ENCODE assay signal across 9 cellular contexts in genomic region chr19:43675269-43675879, GRCh38. TPM values are rescaled to one million over a fixed set of nuclear protein-coding genes. Genes with fewer than 3 reads are reported as not detected.
DNase-seq lines count a peak whose midpoint lies in the region; ATAC-seq, FAIRE-seq and TF ChIP-seq lines count a peak whose summit lies in the region.
"Had no signal": no experiment of that assay in that cellular context is flagged by ENCODE, and none has a peak within 500 bp of the region (broad histone marks: within the 10 kb centered on the region; RNA-seq: fewer than 3 reads in every experiment).

No MANE protein-coding gene starts in this region.

- SMC1A ChIA-PET in GM12878 (lab: Charles Lee; ENCODE audit: uncharacterized antibody, unreplicated experiment) = interaction anchor here (0.9 kb wide), 1 partner anchor 10 kb away, joined by 3 read pairs; no protein-coding TSS in a partner anchor

- no peak for TF ChIP-seq RAD21 in GM12878 (IDR thresholded peaks at IDR 0.05; ENCODE audit: insufficient read depth, low read depth, low read length)

- no peak for TF ChIP-seq EP300 in GM12878 (IDR thresholded peaks at IDR 0.05; ENCODE audit: borderline replicate concordance in 1 of 2, control insufficient read depth in 1 of 2, low read depth in 2 of 2, low read length in 2 of 2)

- 0 out of 2 replicates have a peak, but pooled peaks have one; percentile 34 for TF ChIP-seq POLR2A in GM12878 (IDR thresholded peaks at IDR 0.05; ENCODE audit: low read depth, low read length)

- H4K20me1 ChIP-seq in GM12878 (ENCODE audit: control insufficient read depth, insufficient read depth) = no peaks in the 10 kb centered on the region

- peak overlapping the region; percentile 91 for H2AFZ ChIP-seq in GM12878 (ENCODE audit: control insufficient read depth, low read depth, low read length)

- no peak overlapping the region for H3K4me3 Mint-ChIP-seq in endothelial cell (ENCODE audit: unreplicated experiment)

- H3K27ac ChIP-seq in GM12878 (ENCODE audit: control insufficient read depth, insufficient read depth) (peak overlapping the region; percentile 73), neutrophil (peak overlapping the region; percentile 99), right atrium auricular region (no peak overlapping the region)

- peaks cover 2% of the 10 kb centered on the region for H3K36me3 Mint-ChIP-seq in endothelial cell (ENCODE audit: low read depth, unreplicated experiment)

- peaks cover 6% of the 10 kb centered on the region for H3K27me3 Mint-ChIP-seq in endothelial cell (ENCODE audit: unreplicated experiment)

- peak overlapping the region; percentile 83 for H3K4me2 ChIP-seq in GM12878 (ENCODE audit: control insufficient read depth, insufficient read depth)

- no TSS peak for BruUV-seq in GM12878 (replicated peaks; lab: Mats Ljungman, UMichigan)

- peak; percentile 45 for DNase-seq in GM10266 (ENCODE audit: extremely low spot score)
- peak; percentile 85 for DNase-seq in HT1080 (ENCODE audit: low read depth)
- DNase-seq in GM12878 (ENCODE audit: low read depth, low spot score) = peak; percentile 34
- no peak for DNase-seq in endothelial cell (ENCODE audit: low spot score)
- DNase-seq in cortex of kidney (lab: John Stamatoyannopoulos, UW) = no peak
- DNase-seq in right atrium auricular region (ENCODE audit: low spot score) = no peak

- intact Hi-C loops in GM12878 (cut with micrococcal nuclease; ENCODE audit: unreplicated experiment) = no loop called here

- no peak for FAIRE-seq in GM12878 (lab: Jason Lieb, UNC)

- peak overlapping the region; percentile 62 for H3K9ac ChIP-seq in GM12878 (ENCODE audit: control insufficient read depth, insufficient read depth, low read length)

- H3K9me3 Mint-ChIP-seq in endothelial cell (ENCODE audit: unreplicated experiment) = no peaks in the 10 kb centered on the region

- POLR2A ChIA-PET in GM12878 (lab: Charles Lee) = interaction anchor here (1.0 to 1.1 kb wide), 2 partner anchors 9 to 80 kb away, joined by 5 to 6 read pairs; partner anchors contain the start of gene SMG9

- peak; percentile 85 for ATAC-seq in GM12878
- no peak for ATAC-seq in GM18858 (IDR thresholded peaks at IDR 0.05; ENCODE audit: unreplicated experiment)

- WGBS in GM12878 (ENCODE audit: insufficient coverage, insufficient replicate concordance, low lambda C conversion rate, missing lambda C conversion rate) = 27% methylated on average over 8 of the region's 8 CpGs

- no peaks in the 10 kb centered on the region for H3K79me2 ChIP-seq in GM12878 (ENCODE audit: control insufficient read depth, insufficient read depth, low read length)

- no peaks in the 10 kb centered on the region for H3K36me3 ChIP-seq in GM12878 (ENCODE audit: control insufficient read depth in 2 of 2, insufficient read depth in 2 of 2, low read length in 1 of 2)
- H3K36me3 ChIP-seq in neutrophil = no peaks in the 10 kb centered on the region
- H3K36me3 ChIP-seq in right atrium auricular region = no peaks in the 10 kb centered on the region

- H3K27me3 ChIP-seq in GM12878 (replicated peaks in 1 of 2; ENCODE audit: control insufficient read depth in 2 of 2, insufficient read depth in 2 of 2, low read length in 1 of 2) = no peaks in the 10 kb centered on the region
- H3K27me3 ChIP-seq in neutrophil = no peaks in the 10 kb centered on the region
- no peaks in the 10 kb centered on the region for H3K27me3 ChIP-seq in right atrium auricular region

- in situ Hi-C loops in GM12878 (cut with MboI) = no loop called here

- peaks cover 15% of the 10 kb centered on the region for H3K4me1 ChIP-seq in GM12878 (ENCODE audit: control insufficient read depth, insufficient read depth, low read length)
- peaks cover 63% of the 10 kb centered on the region in 2 experiments for H3K4me1 ChIP-seq in neutrophil (ENCODE audit: control insufficient read depth in 1 of 2, insufficient read depth in 1 of 2, low read depth in 1 of 2, low read length in 1 of 2)
- H3K4me1 ChIP-seq in right atrium auricular region = peaks cover 0 to 2% of the 10 kb centered on the region in 2 donors

- no peak overlapping the region for H3K27ac Mint-ChIP-seq in endothelial cell (ENCODE audit: unreplicated experiment)

- peaks cover 14% of the 10 kb centered on the region for H3K4me1 Mint-ChIP-seq in endothelial cell (ENCODE audit: unreplicated experiment)

- RAD21 ChIA-PET in GM12878 (lab: Charles Lee; ENCODE audit: unreplicated experiment) = interaction anchor here (0.7 kb wide), 1 partner anchor 79 kb away, joined by 3 read pairs; the partner anchor contains the start of gene SMG9

- H3K4me3 ChIP-seq in GM12878 (peak overlapping the region; percentile 54; the same call in 1 of the 2 replicates), neutrophil (ENCODE audit: low read depth in 1 of 2, low read length in 1 of 2) (peak overlapping the region; percentile 46 to 48), right atrium auricular region (no peak overlapping the region)

- CTCF ChIA-PET in GM12878 (lab: Yijun Ruan, JAX) = interaction anchor here (1.2 kb wide), 1 partner anchor 135 kb away, joined by 3 read pairs; no protein-coding TSS in a partner anchor

- H3K9me3 ChIP-seq in GM12878 (replicated peaks; ENCODE audit: control insufficient read depth, insufficient read depth, low read length) = no peaks in the 10 kb centered on the region
- no peaks in the 10 kb centered on the region for H3K9me3 ChIP-seq in neutrophil
- H3K9me3 ChIP-seq in right atrium auricular region = no peaks in the 10 kb centered on the region

- TF ChIP-seq CTCF in GM10266 (IDR thresholded peaks at IDR 0.05; ENCODE audit: control insufficient read depth, insufficient read depth, low read depth, missing control alignments) = no peak
- TF ChIP-seq CTCF in GM12878 (IDR thresholded peaks at IDR 0.05 in 2 of 3, conservative IDR thresholded peaks at IDR 0.05 in 1 of 3; ENCODE audit: control insufficient read depth in 2 of 3, extremely low read depth in 1 of 3, insufficient read depth in 1 of 3, low read depth in 3 of 3, low read length in 3 of 3) = no peak
- TF ChIP-seq CTCF in neutrophil (IDR thresholded peaks at IDR 0.05) = no peak
- no peak for TF ChIP-seq CTCF in endothelial cell (IDR thresholded peaks at IDR 0.05; ENCODE audit: unreplicated experiment)
- no peak for TF ChIP-seq CTCF in right atrium auricular region (IDR thresholded peaks at IDR 0.05)

RNA-seq across cellular contexts. Expression of gene PLAUR, which starts 5.4 kb away (rescaled TPM):
- 217 and 240 TPM in 2 replicates for total RNA-seq in HT1080 (2014; rRNA removed; shearing (Covaris generic))
- polyA plus RNA-seq in HT1080 (2015; cell fraction: cytosol; rRNA removed) = 349 and 370 TPM in 2 replicates
- 300 and 330 TPM in 2 replicates for polyA plus RNA-seq in HT1080 (2015; cell fraction: nucleus; rRNA removed)
- 14.1 and 16.0 TPM in 2 replicates for total RNA-seq in GM12878 (2013; cell fraction: nucleolus; rRNA removed)
- total RNA-seq in GM12878 (2014; rRNA removed) = 19.3 and 21.6 TPM in 2 replicates
- 9.4 and 10.5 TPM in 2 replicates for total RNA-seq in GM12878 (2014; rRNA removed; fragmentation: Illumina TruSeq; extraction: Trizol)
- 10.6 and 15.3 TPM in 2 replicates for total RNA-seq in GM12878 (2021)
- 2.4 TPM for polyA plus RNA-seq in GM12878 (2011; ENCODE audit: low read depth)
- polyA plus RNA-seq in GM12878 (2011; rRNA removed) = 3.3 and 7.4 TPM in 2 replicates
- 9.3 and 9.6 TPM in 2 replicates for polyA plus RNA-seq in GM12878 (2011; cell fraction: cytosol; rRNA removed)
- polyA plus RNA-seq in GM12878 (2011; cell fraction: nucleus; rRNA removed) = 12.1 and 12.8 TPM in 2 replicates
- 3.6 and 5.5 TPM in 2 replicates for polyA plus RNA-seq in GM12878 (2012)
- polyA plus RNA-seq in GM12878 (2014; fragmentation: Illumina TruSeq; extraction: Trizol) = 6.5 and 10.5 TPM in 2 replicates
- 1 to 10 TPM; 6.5 to 6.7 TPM for polyA plus RNA-seq in GM12878 (2014; fragmentation: Nextera tagmentation; extraction: Ambion mirVana)
- polyA plus RNA-seq in GM12878 (2014; rRNA removed) = 10.9 and 14.4 TPM in 2 replicates
- polyA plus RNA-seq in GM12878 (2016; fragmentation: Nextera tagmentation; extraction: Ambion mirVana) = 1 to 10 TPM; 8.8 to 10.0 TPM
- polyA minus RNA-seq in GM12878 (2011; rRNA and poly(A)+ RNA removed) = 9.3 and 13.3 TPM in 2 replicates
- polyA minus RNA-seq in GM12878 (2011; cell fraction: cytosol; rRNA and poly(A)+ RNA removed) = 3.9 and 4.0 TPM in 2 replicates
- polyA minus RNA-seq in GM12878 (2011; cell fraction: nucleus; rRNA and poly(A)+ RNA removed) = 3.3 and 8.8 TPM in 2 replicates
- total RNA-seq in endothelial cell (ENCODE audit: unreplicated experiment) = 16.3 TPM
- 10 to 100 TPM; 12.9 to 18.4 TPM for total RNA-seq in right atrium auricular region

RNA-seq across cellular contexts. Expression of gene CADM4, which starts 35.7 kb away (rescaled TPM):
- total RNA-seq in HT1080 (2014; rRNA removed; shearing (Covaris generic)) = 1.3 and 1.5 TPM in 2 replicates
- 1.0 and 1.6 TPM in 2 replicates for polyA plus RNA-seq in HT1080 (2015; cell fraction: cytosol; rRNA removed)
- 1.1 TPM in 2 replicates for polyA plus RNA-seq in HT1080 (2015; cell fraction: nucleus; rRNA removed)
- not detected in 2 replicates for total RNA-seq in GM12878 (2013; cell fraction: nucleolus; rRNA removed)
- 0.05 and 0.11 TPM in 2 replicates for total RNA-seq in GM12878 (2014; rRNA removed)
- 0.09 TPM in 1 of 2 replicates, not detected in the other for total RNA-seq in GM12878 (2014; rRNA removed; fragmentation: Illumina TruSeq; extraction: Trizol)
- total RNA-seq in GM12878 (2021) = 0.11 TPM in 1 of 2 replicates, not detected in the other
- not detected for polyA plus RNA-seq in GM12878 (2011; ENCODE audit: low read depth)
- polyA plus RNA-seq in GM12878 (2011; rRNA removed) = not detected in 2 replicates
- 0.07 TPM in 1 of 2 replicates, not detected in the other for polyA plus RNA-seq in GM12878 (2011; cell fraction: cytosol; rRNA removed)
- 0.06 TPM in 2 replicates for polyA plus RNA-seq in GM12878 (2011; cell fraction: nucleus; rRNA removed)
- 0.18 and 0.20 TPM in 2 replicates for polyA plus RNA-seq in GM12878 (2012)
- polyA plus RNA-seq in GM12878 (2014; fragmentation: Illumina TruSeq; extraction: Trizol) = 0.04 TPM in 1 of 2 replicates, not detected in the other
- not detected for polyA plus RNA-seq in GM12878 (2014; fragmentation: Nextera tagmentation; extraction: Ambion mirVana)
- polyA plus RNA-seq in GM12878 (2014; rRNA removed) = 0.06 TPM in 1 of 2 replicates, not detected in the other
- polyA plus RNA-seq in GM12878 (2016; fragmentation: Nextera tagmentation; extraction: Ambion mirVana) = under 1 TPM; 0.08 to 0.12 TPM
- polyA minus RNA-seq in GM12878 (2011; rRNA and poly(A)+ RNA removed) = 0.10 TPM in 1 of 2 replicates, not detected in the other
- polyA minus RNA-seq in GM12878 (2011; cell fraction: cytosol; rRNA and poly(A)+ RNA removed) = not detected in 2 replicates
- polyA minus RNA-seq in GM12878 (2011; cell fraction: nucleus; rRNA and poly(A)+ RNA removed) = not detected in 2 replicates
- total RNA-seq in endothelial cell (ENCODE audit: unreplicated experiment) = 21.1 TPM
- 1 to 10 TPM; 6.6 to 9.6 TPM for total RNA-seq in right atrium auricular region

RNA-seq across cellular contexts. Expression of gene IRGC, which starts 40.5 kb away (rescaled TPM):
- not detected in 2 replicates for total RNA-seq in HT1080 (2014; rRNA removed; shearing (Covaris generic))
- polyA plus RNA-seq in HT1080 (2015; cell fraction: cytosol; rRNA removed) = not detected in 2 replicates
- not detected in 2 replicates for polyA plus RNA-seq in HT1080 (2015; cell fraction: nucleus; rRNA removed)
- total RNA-seq in GM12878 (2013; cell fraction: nucleolus; rRNA removed) = not detected in 2 replicates
- not detected in 2 replicates for total RNA-seq in GM12878 (2014; rRNA removed)
- total RNA-seq in GM12878 (2014; rRNA removed; fragmentation: Illumina TruSeq; extraction: Trizol) = not detected in 2 replicates
- not detected in 2 replicates for total RNA-seq in GM12878 (2021)
- not detected for polyA plus RNA-seq in GM12878 (2011; ENCODE audit: low read depth)
- polyA plus RNA-seq in GM12878 (2011; rRNA removed) = not detected in 2 replicates
- not detected in 2 replicates for polyA plus RNA-seq in GM12878 (2011; cell fraction: cytosol; rRNA removed)
- polyA plus RNA-seq in GM12878 (2011; cell fraction: nucleus; rRNA removed) = not detected in 2 replicates
- not detected in 2 replicates for polyA plus RNA-seq in GM12878 (2012)
- not detected in 2 replicates for polyA plus RNA-seq in GM12878 (2014; fragmentation: Illumina TruSeq; extraction: Trizol)
- polyA plus RNA-seq in GM12878 (2014; fragmentation: Nextera tagmentation; extraction: Ambion mirVana) = under 1 TPM in 1 of 2 experiments, not detected in 1; 0.04 TPM
- polyA plus RNA-seq in GM12878 (2014; rRNA removed) = not detected in 2 replicates
- not detected for polyA plus RNA-seq in GM12878 (2016; fragmentation: Nextera tagmentation; extraction: Ambion mirVana)
- not detected in 2 replicates for polyA minus RNA-seq in GM12878 (2011; rRNA and poly(A)+ RNA removed)
- not detected in 2 replicates for polyA minus RNA-seq in GM12878 (2011; cell fraction: cytosol; rRNA and poly(A)+ RNA removed)
- polyA minus RNA-seq in GM12878 (2011; cell fraction: nucleus; rRNA and poly(A)+ RNA removed) = not detected in 2 replicates
- not detected for total RNA-seq in endothelial cell (ENCODE audit: unreplicated experiment)
- not detected for total RNA-seq in right atrium auricular region
- total RNA-seq: urinary bladder had no signal
- polyA plus RNA-seq: urinary bladder had no signal

RNA-seq across cellular contexts. Expression of gene ZNF428, which starts 55.9 kb away (rescaled TPM):
- 23.6 and 24.8 TPM in 2 replicates for total RNA-seq in HT1080 (2014; rRNA removed; shearing (Covaris generic))
- 15.6 and 22.6 TPM in 2 replicates for polyA plus RNA-seq in HT1080 (2015; cell fraction: cytosol; rRNA removed)
- 8.8 and 11.6 TPM in 2 replicates for polyA plus RNA-seq in HT1080 (2015; cell fraction: nucleus; rRNA removed)
- 4.3 and 5.2 TPM in 2 replicates for total RNA-seq in GM12878 (2013; cell fraction: nucleolus; rRNA removed)
- 49.8 and 56.1 TPM in 2 replicates for total RNA-seq in GM12878 (2014; rRNA removed)
- 13.8 and 17.5 TPM in 2 replicates for total RNA-seq in GM12878 (2014; rRNA removed; fragmentation: Illumina TruSeq; extraction: Trizol)
- total RNA-seq in GM12878 (2021) = 47.6 and 48.5 TPM in 2 replicates
- 4.1 TPM for polyA plus RNA-seq in GM12878 (2011; ENCODE audit: low read depth)
- 8.8 and 13.9 TPM in 2 replicates for polyA plus RNA-seq in GM12878 (2011; rRNA removed)
- 17.0 and 29.4 TPM in 2 replicates for polyA plus RNA-seq in GM12878 (2011; cell fraction: cytosol; rRNA removed)
- 12.4 and 19.1 TPM in 2 replicates for polyA plus RNA-seq in GM12878 (2011; cell fraction: nucleus; rRNA removed)
- polyA plus RNA-seq in GM12878 (2012) = 17.8 and 26.2 TPM in 2 replicates
- 3.2 and 10.6 TPM in 2 replicates for polyA plus RNA-seq in GM12878 (2014; fragmentation: Illumina TruSeq; extraction: Trizol)
- polyA plus RNA-seq in GM12878 (2014; fragmentation: Nextera tagmentation; extraction: Ambion mirVana) = under 1 TPM; 0.27 to 0.38 TPM
- 57.8 and 62.8 TPM in 2 replicates for polyA plus RNA-seq in GM12878 (2014; rRNA removed)
- polyA plus RNA-seq in GM12878 (2016; fragmentation: Nextera tagmentation; extraction: Ambion mirVana) = 10 to 100 TPM; 23.3 to 24.9 TPM
- 1.8 and 4.9 TPM in 2 replicates for polyA minus RNA-seq in GM12878 (2011; rRNA and poly(A)+ RNA removed)
- 5.3 and 7.1 TPM in 2 replicates for polyA minus RNA-seq in GM12878 (2011; cell fraction: cytosol; rRNA and poly(A)+ RNA removed)
- polyA minus RNA-seq in GM12878 (2011; cell fraction: nucleus; rRNA and poly(A)+ RNA removed) = 3.7 and 6.2 TPM in 2 replicates
- total RNA-seq in endothelial cell (ENCODE audit: unreplicated experiment) = 97.7 TPM
- 10 to 100 TPM; 23.4 to 25.7 TPM for total RNA-seq in right atrium auricular region

Comparison
In these comparisons a context has a peak if more than half of its experiments do, and no peak if none do; other contexts are left out.
1. DNase-seq: peak in GM10266 (single experiment), HT1080 (single experiment) and GM12878 (single experiment); none in endothelial cell (single experiment), cortex of kidney (single experiment) and right atrium auricular region (single experiment).
2. H3K27ac ChIP-seq: peak in GM12878 (single experiment) and neutrophil (single experiment); none in right atrium auricular region (0 of 2).
3. H3K4me3 ChIP-seq: peak in GM12878 (single experiment) and neutrophil (2 of 2); none in right atrium auricular region (0 of 2).